Comparison of ENCODE assay signal across 26 cellular contexts in genomic region chr3:128508852-128509251, GRCh38. TPM values are rescaled to one million over a fixed set of nuclear protein-coding genes. Genes with fewer than 3 reads are reported as not detected.
DNase-seq lines count a peak whose midpoint lies in the region; ATAC-seq, FAIRE-seq and TF ChIP-seq lines count a peak whose summit lies in the region.
"Had no signal": no experiment of that assay in that cellular context is flagged by ENCODE, and none has a peak within 500 bp of the region (broad histone marks: within the 10 kb centered on the region; RNA-seq: fewer than 3 reads in every experiment).

No MANE protein-coding gene starts in this region.

- no peak overlapping the region for H2BK12ac ChIP-seq in H1 (ENCODE audit: low read depth, low read length)

- H3K27me3 Mint-ChIP-seq in HFFc6 (ENCODE audit: insufficient read depth) = peaks cover 9% of the 10 kb centered on the region
- H3K27me3 Mint-ChIP-seq in activated T-cell treated with anti-CD3 and anti-CD28 coated beads, Interleukin-2, amount 50 U/mL, for 4 hours (ENCODE audit: low read depth) = peaks cover 30% of the 10 kb centered on the region
- H3K27me3 Mint-ChIP-seq in activated T-helper 1 cell treated with anti-CD3 and anti-CD28 coated beads, Interleukin-12 subunit alpha, Interleukin-12 subunit beta, Interleukin-2, Interleukin-4 antibody, amounts not matched to agents 30 ng/mL and 10 ng/mL and 1 ng/mL, durations not matched to agents 14 hours and 24 hours and 36 hours (ENCODE audit: insufficient read depth) = peaks cover 12% of the 10 kb centered on the region

- no peak for ATAC-seq in activated T-cell treated with anti-CD3 and anti-CD28 coated beads, Interleukin-2, amount 50 U/mL, for 4 hours

- no peak overlapping the region for H2AFZ ChIP-seq in H1 (ENCODE audit: low read length)
- H2AFZ ChIP-seq: GM23248 had no signal

- H2BK15ac ChIP-seq in H1 (ENCODE audit: low read length) = no peak overlapping the region

- H3K4me2 ChIP-seq in H1 (ENCODE audit: insufficient read depth in 1 of 2, low read depth in 2 of 2, low read length in 2 of 2) = no peak overlapping the region

- FAIRE-seq in H1 (lab: Jason Lieb, UNC) = no peak
- FAIRE-seq: D721Med, GM12892, GM18507, H54 had no signal

- H3K4me1 Mint-ChIP-seq in HFFc6 (ENCODE audit: low read depth) = no peaks in the 10 kb centered on the region
- H3K4me1 Mint-ChIP-seq in activated T-cell treated with anti-CD3 and anti-CD28 coated beads, Interleukin-2, amount 50 U/mL, for 4 hours (ENCODE audit: low read depth) = no peaks in the 10 kb centered on the region
- no peaks in the 10 kb centered on the region for H3K4me1 Mint-ChIP-seq in activated T-helper 1 cell treated with anti-CD3 and anti-CD28 coated beads, Interleukin-12 subunit alpha, Interleukin-12 subunit beta, Interleukin-2, Interleukin-4 antibody, amounts not matched to agents 30 ng/mL and 10 ng/mL and 1 ng/mL, durations not matched to agents 14 hours and 24 hours and 36 hours (ENCODE audit: low read depth)
- H3K4me1 Mint-ChIP-seq: CD4-positive, CD25-positive, alpha-beta regulatory T cell; CD8-positive, alpha-beta memory T cell had no signal

- H3K36me3 ChIP-seq in H1 (ENCODE audit: control insufficient read depth in 2 of 4, insufficient read depth in 4 of 4, low read length in 3 of 4) (no peaks in the 10 kb centered on the region), sigmoid colon (no peaks in the 10 kb centered on the region)
- H3K36me3 ChIP-seq: BE2C had no signal

- H3K27me3 ChIP-seq in H1 (replicated peaks in 1 of 4; ENCODE audit: control insufficient read depth in 3 of 4, extremely low read depth in 1 of 4, insufficient read depth in 3 of 4, low read length in 3 of 4) (no peaks in the 10 kb centered on the region; a peak in 3 of 7 replicates), sigmoid colon (peaks cover 0 to 13% (median 3%) of the 10 kb centered on the region in 3 donors)
- H3K27me3 ChIP-seq: BE2C had no signal

- 97% methylated on average over 5 of the region's 5 CpGs; no CpG with 5 or more reads in 1 of the 2 experiments for WGBS in H1 (ENCODE audit: extremely low coverage in 1 of 2, insufficient coverage in 1 of 2, insufficient read length in 1 of 2, insufficient replicate concordance in 2 of 2, low coverage in 1 of 2, low lambda C conversion rate in 2 of 2, missing lambda C conversion rate in 1 of 2), 2 experiments
- 89 to 90% methylated on average over 5 of the region's 5 CpGs for WGBS in sigmoid colon, 2 donors

- H3K23me2 ChIP-seq in H1 (ENCODE audit: low read depth, low read length) = no peaks in the 10 kb centered on the region

- H3K36me3 Mint-ChIP-seq in HFFc6 (ENCODE audit: low read depth) = peaks cover 2% of the 10 kb centered on the region
- no peaks in the 10 kb centered on the region for H3K36me3 Mint-ChIP-seq in activated T-cell treated with anti-CD3 and anti-CD28 coated beads, Interleukin-2, amount 50 U/mL, for 4 hours (ENCODE audit: insufficient read depth)
- H3K36me3 Mint-ChIP-seq in activated T-helper 1 cell treated with anti-CD3 and anti-CD28 coated beads, Interleukin-12 subunit alpha, Interleukin-12 subunit beta, Interleukin-2, Interleukin-4 antibody, amounts not matched to agents 30 ng/mL and 10 ng/mL and 1 ng/mL, durations not matched to agents 14 hours and 24 hours and 36 hours (ENCODE audit: low read depth) = no peaks in the 10 kb centered on the region
- H3K36me3 Mint-ChIP-seq: CD4-positive, CD25-positive, alpha-beta regulatory T cell; CD8-positive, alpha-beta memory T cell had no signal

- no peak overlapping the region for H2BK5ac ChIP-seq in H1 (ENCODE audit: low read depth, low read length)

- DNase-seq in Ammon's horn (ENCODE audit: low spot score) (peak; percentile 0), HFFc6 (no peak), H1 (ENCODE audit: low read depth in 1 of 2, low spot score in 2 of 2) (peak in 1 of 2 experiments; percentile 38), sigmoid colon (peak; percentile 42), NK-92 (lab: John Stamatoyannopoulos, UW; ENCODE audit: unreplicated experiment) (no peak), NCI-H2196 treated with DMSO at 0.1 percent for 48 hours (lab: John Stamatoyannopoulos, UW; ENCODE audit: unreplicated experiment) (no peak)
- DNase-seq in activated T-cell treated with anti-CD3 and anti-CD28 coated beads, Interleukin-2, amount 50 U/mL, for 4 hours = no peak
- no peak for DNase-seq in activated T-helper 1 cell treated with anti-CD3 and anti-CD28 coated beads, Interleukin-12 subunit alpha, Interleukin-12 subunit beta, Interleukin-2, Interleukin-4 antibody, amounts not matched to agents 30 ng/mL and 10 ng/mL and 1 ng/mL, durations not matched to agents 14 hours and 24 hours and 36 hours (ENCODE audit: low spot score)
- DNase-seq: 8988T; BE2C; C1 segment of cervical spinal cord; CD4-positive, CD25-positive, alpha-beta regulatory T cell; CD8-positive, alpha-beta memory T cell; COR-L47; DMS153; DMS79; GDM1; GM23248 had no signal

- H4K8ac ChIP-seq in H1 (ENCODE audit: extremely low read depth, insufficient read depth, low read length) = no peak overlapping the region

- H3K9me3 ChIP-seq in H1 (ENCODE audit: insufficient read depth in 2 of 2, low read depth in 1 of 2, low read length in 1 of 2) (no peaks in the 10 kb centered on the region), sigmoid colon (peaks cover 0 to 3% (median 1%) of the 10 kb centered on the region in 4 donors)

- no peak overlapping the region for H4K91ac ChIP-seq in H1 (replicated peaks; ENCODE audit: insufficient read length, low read length)

- H3K27ac Mint-ChIP-seq in HFFc6 = no peak overlapping the region
- no peak overlapping the region for H3K27ac Mint-ChIP-seq in activated T-helper 1 cell treated with anti-CD3 and anti-CD28 coated beads, Interleukin-12 subunit alpha, Interleukin-12 subunit beta, Interleukin-2, Interleukin-4 antibody, amounts not matched to agents 30 ng/mL and 10 ng/mL and 1 ng/mL, durations not matched to agents 14 hours and 24 hours and 36 hours
- H3K27ac Mint-ChIP-seq: CD4-positive, CD25-positive, alpha-beta regulatory T cell; CD8-positive, alpha-beta memory T cell had no signal

- H3K4me3 Mint-ChIP-seq in HFFc6 = no peak overlapping the region
- H3K4me3 Mint-ChIP-seq in activated T-cell treated with anti-CD3 and anti-CD28 coated beads, Interleukin-2, amount 50 U/mL, for 4 hours = no peak overlapping the region
- H3K4me3 Mint-ChIP-seq in activated T-helper 1 cell treated with anti-CD3 and anti-CD28 coated beads, Interleukin-12 subunit alpha, Interleukin-12 subunit beta, Interleukin-2, Interleukin-4 antibody, amounts not matched to agents 30 ng/mL and 10 ng/mL and 1 ng/mL, durations not matched to agents 14 hours and 24 hours and 36 hours = no peak overlapping the region
- H3K4me3 Mint-ChIP-seq: CD4-positive, CD25-positive, alpha-beta regulatory T cell; CD8-positive, alpha-beta memory T cell had no signal

- no peak overlapping the region for H3K23ac ChIP-seq in H1 (ENCODE audit: insufficient read length)

- CTCF ChIA-PET in H1 (lab: Charles Lee; ENCODE audit: partially characterized antibody) = interaction anchor here (0.6 to 4.3 kb wide), 6 partner anchors 10 to 1914 kb away, joined by 3 to 21 read pairs (median 4); no protein-coding TSS in a partner anchor

- H2BK120ac ChIP-seq in H1 (replicated peaks; ENCODE audit: low read depth, low read length) = no peak overlapping the region

- no peak overlapping the region for H2AK5ac ChIP-seq in H1 (ENCODE audit: low read depth, low read length)

- H3K79me1 ChIP-seq in H1 (ENCODE audit: low read depth, low read length) = no peaks in the 10 kb centered on the region

- no peak overlapping the region for H4K5ac ChIP-seq in H1 (ENCODE audit: insufficient read length, low read depth, low read length)

- no peak overlapping the region for H2BK20ac ChIP-seq in H1 (ENCODE audit: low read length)

- H3K4me1 ChIP-seq in H1 (replicated peaks in 1 of 4; ENCODE audit: control insufficient read depth in 3 of 4, insufficient read depth in 4 of 4, low read length in 3 of 4) (no peaks in the 10 kb centered on the region), sigmoid colon (no peaks in the 10 kb centered on the region)
- H3K4me1 ChIP-seq: BE2C had no signal

- no peaks in the 10 kb centered on the region for H3K79me2 ChIP-seq in H1 (ENCODE audit: control insufficient read depth in 1 of 2, insufficient read depth in 2 of 2, low read length in 2 of 2)

- H3K27ac ChIP-seq in H1 (ENCODE audit: low read depth, low read length) (no peak overlapping the region), sigmoid colon (no peak overlapping the region)
- H3K27ac ChIP-seq: GM23248 had no signal

- TF ChIP-seq RAD21 in H1 (IDR thresholded peaks at IDR 0.05 in 1 of 2, conservative IDR thresholded peaks at IDR 0.05 in 1 of 2; ENCODE audit: low read depth in 2 of 2, low read length in 2 of 2) = peak in 1 of 2 experiments; percentile 19; a peak in 1 of 4 replicates

- peak; percentile 36 for TF ChIP-seq CTCF in HFFc6 (IDR thresholded peaks at IDR 0.05)
- peak in 2 of 3 experiments; percentile 8 to 12; a peak in 1 of 4 replicates for TF ChIP-seq CTCF in H1 (IDR thresholded peaks at IDR 0.05; ENCODE audit: control extremely low read depth in 1 of 3, insufficient read depth in 1 of 3, low read depth in 1 of 3, low read length in 3 of 3)
- no peak for TF ChIP-seq CTCF in sigmoid colon (IDR thresholded peaks at IDR 0.05)

- no peak overlapping the region for H3K56ac ChIP-seq in H1 (replicated peaks; ENCODE audit: insufficient read length, low read depth, low read length)

- no peak overlapping the region for H3K4ac ChIP-seq in H1 (replicated peaks; ENCODE audit: insufficient read length, low read depth, low read length)

- H3K4me3 ChIP-seq in H1 (ENCODE audit: extremely low read depth in 1 of 4, insufficient read depth in 2 of 4, low read depth in 3 of 4, low read length in 4 of 4) (no peak overlapping the region), sigmoid colon (no peak overlapping the region)
- H3K4me3 ChIP-seq: GM23248 had no signal

- no peak overlapping the region for H3K9ac ChIP-seq in H1 (replicated peaks in 1 of 4; ENCODE audit: extremely low read depth in 1 of 4, low read depth in 3 of 4, low read length in 3 of 4)
- H3K9ac ChIP-seq: GM23248 had no signal

- H4K20me1 ChIP-seq in H1 (replicated peaks in 1 of 2; ENCODE audit: control insufficient read depth in 1 of 2, insufficient read depth in 2 of 2, low read length in 2 of 2) = no peaks in the 10 kb centered on the region

- POLR2A ChIA-PET in H1 (lab: Charles Lee; ENCODE audit: partially characterized antibody) = no interaction called here

- TF ChIP-seq POLR2A in H1 (IDR thresholded peaks at IDR 0.05; ENCODE audit: control extremely low read depth in 1 of 2, low read depth in 2 of 2, low read length in 2 of 2) = no peak
- TF ChIP-seq POLR2A in sigmoid colon (IDR thresholded peaks at IDR 0.05) = no peak

- intact Hi-C loops in sigmoid colon (cut with DNase I) = no loop called here
- intact Hi-C loops in activated T-helper 1 cell treated with anti-CD3 and anti-CD28 coated beads, Interleukin-12 subunit alpha, Interleukin-12 subunit beta, Interleukin-2, Interleukin-4 antibody, amounts not matched to agents 30 ng/mL and 10 ng/mL and 1 ng/mL, durations not matched to agents 14 hours and 24 hours and 36 hours (cut with micrococcal nuclease) = no loop called here

- no peak overlapping the region for H3K14ac ChIP-seq in H1 (ENCODE audit: insufficient read length)

- peaks cover 3% of the 10 kb centered on the region for H3K9me3 Mint-ChIP-seq in HFFc6
- peaks cover 6% of the 10 kb centered on the region for H3K9me3 Mint-ChIP-seq in activated T-cell treated with anti-CD3 and anti-CD28 coated beads, Interleukin-2, amount 50 U/mL, for 4 hours
- H3K9me3 Mint-ChIP-seq in activated T-helper 1 cell treated with anti-CD3 and anti-CD28 coated beads, Interleukin-12 subunit alpha, Interleukin-12 subunit beta, Interleukin-2, Interleukin-4 antibody, amounts not matched to agents 30 ng/mL and 10 ng/mL and 1 ng/mL, durations not matched to agents 14 hours and 24 hours and 36 hours = peaks cover 6% of the 10 kb centered on the region

- no peak overlapping the region for H3K18ac ChIP-seq in H1 (ENCODE audit: extremely low read depth, low read length)

- TF ChIP-seq EP300 in H1 (IDR thresholded peaks at IDR 0.05; ENCODE audit: borderline replicate concordance in 1 of 2, low read depth in 2 of 2, low read length in 2 of 2) = no peak
- no peak for TF ChIP-seq EP300 in sigmoid colon (IDR thresholded peaks at IDR 0.05)

RNA-seq across cellular contexts. Expression of gene GATA2, which starts 15.9 kb away (rescaled TPM):
- total RNA-seq in HFFc6 (2021; fragmentation: NEBNext Ultra II Directional; extraction: Animal tissue kit (Norgen Biotek cat#: 25700)) = 10 to 100 TPM; 71.0 to 97.5 (median 79.6) TPM
- total RNA-seq in H1 (2021; fragmentation: NEBNext Ultra II Directional; extraction: Animal tissue kit (Norgen Biotek cat#: 25700)) = 0.30 and 0.40 TPM in 2 replicates
- polyA plus RNA-seq in H1 (2011; rRNA removed) = 0.03 and 0.22 TPM in 2 replicates
- polyA plus RNA-seq in H1 (2011; cell fraction: cytosol; rRNA removed) = 0.17 TPM
- 0.23 TPM for polyA plus RNA-seq in H1 (2011; cell fraction: nucleus; rRNA removed)
- polyA plus RNA-seq in H1 (2012, experiment 1 of 2) = 0.12 to 0.23 TPM in 2 of 4 replicates, not detected in the others
- 0.17 TPM for polyA plus RNA-seq in H1 (2012, experiment 2 of 2)
- 0.08 TPM for polyA plus RNA-seq in H1 (2013, experiment 1 of 2)
- polyA plus RNA-seq in H1 (2013, experiment 2 of 2) = 0.17 TPM
- polyA minus RNA-seq in H1 (2011; rRNA and poly(A)+ RNA removed) = 0.09 and 0.12 TPM in 2 replicates
- polyA minus RNA-seq in H1 (2011; cell fraction: cytosol; rRNA and poly(A)+ RNA removed) = 2.0 TPM
- polyA minus RNA-seq in H1 (2011; cell fraction: nucleus; rRNA and poly(A)+ RNA removed) = 0.40 TPM
- total RNA-seq in sigmoid colon = 1 to 10 TPM; 2.1 to 6.6 (median 5.0) TPM
- 1 to 10 TPM in 2 of 3 donors, under 1 TPM in 1; 0.46 to 5.2 (median 1.8) TPM for polyA plus RNA-seq in sigmoid colon
- 10 to 100 TPM in 2 of 3 donors, 1 to 10 TPM in 1; 2.3 to 13.7 (median 12.2) TPM for total RNA-seq in activated T-cell treated with anti-CD3 and anti-CD28 coated beads, Interleukin-2, amount 50 U/mL, for 4 hours
- 0.18 and 0.22 TPM in 2 replicates for total RNA-seq in activated T-helper 1 cell treated with anti-CD3 and anti-CD28 coated beads, Interleukin-12 subunit alpha, Interleukin-12 subunit beta, Interleukin-2, Interleukin-4 antibody, amounts not matched to agents 30 ng/mL and 10 ng/mL and 1 ng/mL, durations not matched to agents 14 hours and 24 hours and 36 hours
- total RNA-seq: CD8-positive, alpha-beta memory T cell had no signal
- polyA plus RNA-seq: CD4-positive, CD25-positive, alpha-beta regulatory T cell; CD8-positive, alpha-beta memory T cell had no signal

RNA-seq across cellular contexts. Expression of gene DNAJB8, which starts 42.2 kb away (rescaled TPM):
- total RNA-seq in HFFc6 (2021; fragmentation: NEBNext Ultra II Directional; extraction: Animal tissue kit (Norgen Biotek cat#: 25700)) = not detected
- not detected in 2 replicates for total RNA-seq in H1 (2021; fragmentation: NEBNext Ultra II Directional; extraction: Animal tissue kit (Norgen Biotek cat#: 25700))
- not detected in 2 replicates for polyA plus RNA-seq in H1 (2011; rRNA removed)
- polyA plus RNA-seq in H1 (2011; cell fraction: cytosol; rRNA removed) = not detected
- not detected for polyA plus RNA-seq in H1 (2011; cell fraction: nucleus; rRNA removed)
- polyA plus RNA-seq in H1 (2012, experiment 1 of 2) = not detected in 4 replicates
- polyA plus RNA-seq in H1 (2012, experiment 2 of 2) = not detected
- polyA plus RNA-seq in H1 (2013, experiment 1 of 2) = not detected
- not detected for polyA plus RNA-seq in H1 (2013, experiment 2 of 2)
- not detected in 2 replicates for polyA minus RNA-seq in H1 (2011; rRNA and poly(A)+ RNA removed)
- polyA minus RNA-seq in H1 (2011; cell fraction: cytosol; rRNA and poly(A)+ RNA removed) = not detected
- polyA minus RNA-seq in H1 (2011; cell fraction: nucleus; rRNA and poly(A)+ RNA removed) = not detected
- total RNA-seq in sigmoid colon = not detected
- polyA plus RNA-seq in sigmoid colon = not detected
- not detected for total RNA-seq in activated T-cell treated with anti-CD3 and anti-CD28 coated beads, Interleukin-2, amount 50 U/mL, for 4 hours
- not detected in 2 replicates for total RNA-seq in activated T-helper 1 cell treated with anti-CD3 and anti-CD28 coated beads, Interleukin-12 subunit alpha, Interleukin-12 subunit beta, Interleukin-2, Interleukin-4 antibody, amounts not matched to agents 30 ng/mL and 10 ng/mL and 1 ng/mL, durations not matched to agents 14 hours and 24 hours and 36 hours
- total RNA-seq: A673; CD4-positive, CD25-positive, alpha-beta regulatory T cell; CD8-positive, alpha-beta memory T cell; Daoy; GM23248; HT-29 had no signal
- polyA plus RNA-seq: AG04450; CD4-positive, CD25-positive, alpha-beta regulatory T cell; CD8-positive, alpha-beta memory T cell; GM23248 had no signal

Comparison
In these comparisons a context has a peak if more than half of its experiments do, and no peak if none do; other contexts are left out.
1. DNase-seq: peak in Ammon's horn (single experiment) and sigmoid colon (single experiment); none in HFFc6 (single experiment), activated T-cell treated with anti-CD3 and anti-CD28 coated beads, Interleukin-2, amount 50 U/mL, for 4 hours (single experiment), NK-92 (single experiment), activated T-helper 1 cell treated with anti-CD3 and anti-CD28 coated beads, Interleukin-12 subunit alpha, Interleukin-12 subunit beta, Interleukin-2, Interleukin-4 antibody, amounts not matched to agents 30 ng/mL and 10 ng/mL and 1 ng/mL, durations not matched to agents 14 hours and 24 hours and 36 hours (single experiment) and NCI-H2196 treated with DMSO at 0.1 percent for 48 hours (single experiment).
2. CTCF ChIP-seq: peak in HFFc6 (single experiment) and H1 (2 of 3); none in sigmoid colon (0 of 4).
3. RNA of gene GATA2, which starts 15.9 kb away (total RNA-seq): 71.0 to 97.5 TPM in HFFc6; 2.3 to 13.7 TPM in activated T-cell treated with anti-CD3 and anti-CD28 coated beads, Interleukin-2, amount 50 U/mL, for 4 hours, 2.1 to 6.6 TPM in sigmoid colon, 0.30 to 0.40 TPM in H1 and 0.18 to 0.22 TPM in activated T-helper 1 cell treated with anti-CD3 and anti-CD28 coated beads, Interleukin-12 subunit alpha, Interleukin-12 subunit beta, Interleukin-2, Interleukin-4 antibody, amounts not matched to agents 30 ng/mL and 10 ng/mL and 1 ng/mL, durations not matched to agents 14 hours and 24 hours and 36 hours; every median in the first group is over 4 times any median in the second.